23 cellular contexts compared by ENCODE assay signal in the genomic region with DNA sequence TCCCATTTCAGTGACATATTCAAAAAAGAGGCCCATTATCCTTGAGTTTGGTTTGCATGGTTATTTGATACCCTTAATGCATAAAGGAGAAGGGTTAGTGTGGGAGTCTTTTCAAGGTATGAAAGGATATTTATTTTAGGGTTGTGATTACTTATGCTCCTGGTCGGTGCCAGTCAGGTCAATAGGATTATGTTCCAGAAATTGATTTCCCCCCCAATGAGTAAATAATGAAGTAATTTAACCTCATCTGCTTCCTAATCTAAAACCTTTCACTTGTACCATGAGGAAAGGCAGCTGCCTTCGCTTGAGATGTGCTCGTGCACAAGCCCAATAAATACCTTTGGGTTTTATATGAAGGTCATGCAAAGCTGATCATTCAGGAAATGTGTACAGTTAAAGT. TPM values are rescaled to one million over a fixed set of nuclear protein-coding genes. Genes with fewer than 3 reads are reported as not detected.
DNase-seq lines count a peak whose midpoint lies in the region; ATAC-seq and TF ChIP-seq lines count a peak whose summit lies in the region.
"Had no signal": no experiment of that assay in that cellular context is flagged by ENCODE, and none has a peak within 500 bp of the region (broad histone marks: within the 10 kb centered on the region; RNA-seq: fewer than 3 reads in every experiment).

No MANE protein-coding gene starts in this region.

- TF ChIP-seq POLR2A in right lobe of liver (IDR thresholded peaks at IDR 0.05) = no peak

- no peaks in the 10 kb centered on the region for H3K36me3 Mint-ChIP-seq in activated CD8-positive, alpha-beta T cell treated with anti-CD3 and anti-CD28 coated beads, Interleukin-2, amount 10 ng/mL, durations not matched to agents 7 days and 5 days (ENCODE audit: low read depth)
- H3K36me3 Mint-ChIP-seq: activated naive CD8-positive, alpha-beta T cell treated with anti-CD3 and anti-CD28 coated beads, Interleukin-2, amount 10 ng/mL, durations not matched to agents 7 days and 5 days; CD14-positive monocyte; neural progenitor cell had no signal

- POLR2A ChIA-PET in activated CD8-positive, alpha-beta T cell treated with anti-CD3 and anti-CD28 coated beads, Interleukin-2, amount 10 ng/mL, durations not matched to agents 7 days and 5 days (lab: Charles Lee) = no interaction called here

- no peaks in the 10 kb centered on the region for H3K4me1 Mint-ChIP-seq in activated CD8-positive, alpha-beta T cell treated with anti-CD3 and anti-CD28 coated beads, Interleukin-2, amount 10 ng/mL, durations not matched to agents 7 days and 5 days (ENCODE audit: low read depth)
- H3K4me1 Mint-ChIP-seq: activated naive CD8-positive, alpha-beta T cell treated with anti-CD3 and anti-CD28 coated beads, Interleukin-2, amount 10 ng/mL, durations not matched to agents 7 days and 5 days; neural progenitor cell; stimulated activated naive CD8-positive, alpha-beta T cell treated with anti-CD3 and anti-CD28 coated beads, Interleukin-15, amount 100 ng/mL, for 72 hours had no signal

- no peaks in the 10 kb centered on the region for H3K9me3 ChIP-seq in right lobe of liver
- H3K9me3 ChIP-seq: tibial nerve had no signal

- peak; percentile 98 for DNase-seq in NCI-H1092 treated with DMSO at 0.1 percent for 48 hours (lab: John Stamatoyannopoulos, UW)
- DNase-seq in NCI-H2029 treated with DMSO at 0.1 percent for 48 hours (lab: John Stamatoyannopoulos, UW) = peak; percentile 70
- DNase-seq in NCI-H748 (lab: John Stamatoyannopoulos, UW; ENCODE audit: unreplicated experiment) = peak; percentile 94
- DNase-seq in right lobe of liver = no peak
- DNase-seq in activated CD8-positive, alpha-beta T cell treated with anti-CD3 and anti-CD28 coated beads, Interleukin-2, amount 10 ng/mL, durations not matched to agents 7 days and 5 days = no peak
- DNase-seq: activated CD4-positive, alpha-beta T cell treated with anti-CD3 and anti-CD28 coated beads, Interleukin-2, amount 50 U/mL, for 4 hours; activated CD8-positive, alpha-beta memory T cell treated with anti-CD3 and anti-CD28 coated beads, Interleukin-2, amount 50 U/mL, for 48 hours; activated naive CD8-positive, alpha-beta T cell treated with anti-CD3 and anti-CD28 coated beads, Interleukin-2, amount 10 ng/mL, durations not matched to agents 7 days and 5 days; mammary epithelial cell; NCI-H1694 treated with DMSO at 0.1 percent for 48 hours; NCI-H82; OCI-M1; posterior cingulate gyrus; stimulated activated naive CD8-positive, alpha-beta T cell treated with anti-CD3 and anti-CD28 coated beads, Interleukin-15, amount 100 ng/mL, for 72 hours had no signal

- ATAC-seq in right lobe of liver (peak; percentile 85 to 95 (median 92)), HG03175 (IDR thresholded peaks at IDR 0.05; ENCODE audit: unreplicated experiment) (no peak), GM21423 (IDR thresholded peaks at IDR 0.05; ENCODE audit: unreplicated experiment) (no peak)
- ATAC-seq in activated CD8-positive, alpha-beta T cell treated with anti-CD3 and anti-CD28 coated beads, Interleukin-2, amount 10 ng/mL, durations not matched to agents 7 days and 5 days = no peak
- ATAC-seq: sciatic nerve; stimulated activated naive CD8-positive, alpha-beta T cell treated with anti-CD3 and anti-CD28 coated beads, Interleukin-15, amount 100 ng/mL, for 72 hours had no signal

- WGBS in right lobe of liver (ENCODE audit: insufficient coverage, low coverage, low lambda C conversion rate, missing lambda C conversion rate) = 22% methylated on average over 3 of the region's 3 CpGs

- no peak overlapping the region for H3K4me3 ChIP-seq in right lobe of liver
- H3K4me3 ChIP-seq: neural progenitor cell, tibial nerve had no signal

- intact Hi-C loops in right lobe of liver (cut with DNase I) = no loop called here

- CTCF ChIA-PET in activated CD8-positive, alpha-beta T cell treated with anti-CD3 and anti-CD28 coated beads, Interleukin-2, amount 10 ng/mL, durations not matched to agents 7 days and 5 days (lab: Charles Lee) = no interaction called here

- H3K36me3 ChIP-seq in right lobe of liver = no peaks in the 10 kb centered on the region
- H3K36me3 ChIP-seq: neural progenitor cell, tibial nerve had no signal

- TF ChIP-seq CTCF in right lobe of liver (IDR thresholded peaks at IDR 0.05) = no peak

- no peaks in the 10 kb centered on the region for H3K27me3 Mint-ChIP-seq in activated CD8-positive, alpha-beta T cell treated with anti-CD3 and anti-CD28 coated beads, Interleukin-2, amount 10 ng/mL, durations not matched to agents 7 days and 5 days (ENCODE audit: low read depth)
- H3K27me3 Mint-ChIP-seq: activated naive CD8-positive, alpha-beta T cell treated with anti-CD3 and anti-CD28 coated beads, Interleukin-2, amount 10 ng/mL, durations not matched to agents 7 days and 5 days; stimulated activated naive CD8-positive, alpha-beta T cell treated with anti-CD3 and anti-CD28 coated beads, Interleukin-15, amount 100 ng/mL, for 72 hours had no signal

- H3K4me1 ChIP-seq in right lobe of liver = peaks cover 0 to 7% (median 0%) of the 10 kb centered on the region in 4 donors
- H3K4me1 ChIP-seq: neural progenitor cell, tibial nerve had no signal

- no peak overlapping the region for H3K27ac ChIP-seq in right lobe of liver
- H3K27ac ChIP-seq: neural progenitor cell, tibial nerve had no signal

- H3K4me3 Mint-ChIP-seq in activated CD8-positive, alpha-beta T cell treated with anti-CD3 and anti-CD28 coated beads, Interleukin-2, amount 10 ng/mL, durations not matched to agents 7 days and 5 days = no peak overlapping the region
- H3K4me3 Mint-ChIP-seq: activated naive CD8-positive, alpha-beta T cell treated with anti-CD3 and anti-CD28 coated beads, Interleukin-2, amount 10 ng/mL, durations not matched to agents 7 days and 5 days; CD14-positive monocyte; neural progenitor cell; stimulated activated naive CD8-positive, alpha-beta T cell treated with anti-CD3 and anti-CD28 coated beads, Interleukin-15, amount 100 ng/mL, for 72 hours had no signal

- no peaks in the 10 kb centered on the region for H3K9me3 Mint-ChIP-seq in activated CD8-positive, alpha-beta T cell treated with anti-CD3 and anti-CD28 coated beads, Interleukin-2, amount 10 ng/mL, durations not matched to agents 7 days and 5 days (ENCODE audit: insufficient read depth)
- H3K9me3 Mint-ChIP-seq: activated naive CD8-positive, alpha-beta T cell treated with anti-CD3 and anti-CD28 coated beads, Interleukin-2, amount 10 ng/mL, durations not matched to agents 7 days and 5 days; neural progenitor cell; stimulated activated naive CD8-positive, alpha-beta T cell treated with anti-CD3 and anti-CD28 coated beads, Interleukin-15, amount 100 ng/mL, for 72 hours had no signal

- no peak overlapping the region for H3K27ac Mint-ChIP-seq in activated CD8-positive, alpha-beta T cell treated with anti-CD3 and anti-CD28 coated beads, Interleukin-2, amount 10 ng/mL, durations not matched to agents 7 days and 5 days
- H3K27ac Mint-ChIP-seq: activated naive CD8-positive, alpha-beta T cell treated with anti-CD3 and anti-CD28 coated beads, Interleukin-2, amount 10 ng/mL, durations not matched to agents 7 days and 5 days; CD14-positive monocyte; neural progenitor cell; stimulated activated naive CD8-positive, alpha-beta T cell treated with anti-CD3 and anti-CD28 coated beads, Interleukin-15, amount 100 ng/mL, for 72 hours had no signal

- peaks cover 0 to 30% of the 10 kb centered on the region in 2 donors for H3K27me3 ChIP-seq in right lobe of liver
- H3K27me3 ChIP-seq: neural progenitor cell had no signal

RNA-seq across cellular contexts. Expression of gene NR0B1, which starts 55.0 kb away (rescaled TPM):
- not detected for total RNA-seq in right lobe of liver
- not detected for total RNA-seq in activated CD8-positive, alpha-beta T cell treated with anti-CD3 and anti-CD28 coated beads, Interleukin-2, amount 10 ng/mL, durations not matched to agents 7 days and 5 days
- total RNA-seq: activated naive CD8-positive, alpha-beta T cell treated with anti-CD3 and anti-CD28 coated beads, Interleukin-2, amount 10 ng/mL, durations not matched to agents 7 days and 5 days; dermis microvascular lymphatic vessel endothelial cell; G401; mammary epithelial cell; T-helper 2 cell treated with Interferon-gamma antibody and Interleukin-4, amounts not matched to agents 100 ng/mL and 5 ng/mL, for 36 hours had no signal

Comparison
In these comparisons a context has a peak if more than half of its experiments do, and no peak if none do; other contexts are left out.
1. DNase-seq: peak in NCI-H1092 treated with DMSO at 0.1 percent for 48 hours (single experiment), NCI-H2029 treated with DMSO at 0.1 percent for 48 hours (single experiment) and NCI-H748 (single experiment); none in right lobe of liver (0 of 3) and activated CD8-positive, alpha-beta T cell treated with anti-CD3 and anti-CD28 coated beads, Interleukin-2, amount 10 ng/mL, durations not matched to agents 7 days and 5 days (single experiment).
2. ATAC-seq: peak in right lobe of liver (4 of 4); none in HG03175 (single experiment), GM21423 (single experiment) and activated CD8-positive, alpha-beta T cell treated with anti-CD3 and anti-CD28 coated beads, Interleukin-2, amount 10 ng/mL, durations not matched to agents 7 days and 5 days (single experiment).